In genomic region chr1:239574112-239574511, GRCh38 we compare ENCODE assay signal across 1 cellular context.
TF ChIP-seq lines count a peak whose summit lies in the region.

No MANE protein-coding gene starts in this region.

TF ChIP-seq in WTC11, 78 proteins besides CTCF, POLR2A, EP300 and RAD21 (continued from another document):
- no peak for TF ChIP-seq ZNF532 (CRISPR knock-in tag; IDR thresholded peaks at IDR 0.05; ENCODE audit: borderline replicate concordance)
- TF ChIP-seq PRDM15 (CRISPR knock-in tag; IDR thresholded peaks at IDR 0.05), result no peak
- TF ChIP-seq GTF2I (CRISPR knock-in tag; conservative IDR thresholded peaks at IDR 0.05), result no peak
- TF ChIP-seq ELF4 (CRISPR knock-in tag; IDR thresholded peaks at IDR 0.05; ENCODE audit: low read depth), result no peak
- TF ChIP-seq OVOL2 (CRISPR knock-in tag; IDR thresholded peaks at IDR 0.05; ENCODE audit: borderline replicate concordance), result no peak
- TF ChIP-seq TEAD1 (CRISPR knock-in tag; IDR thresholded peaks at IDR 0.05), result no peak
- TF ChIP-seq ATF6 (CRISPR knock-in tag; IDR thresholded peaks at IDR 0.05), result no peak
- no peak for TF ChIP-seq TCF7 (CRISPR knock-in tag; IDR thresholded peaks at IDR 0.05; ENCODE audit: low read depth)
- no peak for TF ChIP-seq HMGA2 (CRISPR knock-in tag; IDR thresholded peaks at IDR 0.05)
- TF ChIP-seq ZNF512 (CRISPR knock-in tag; IDR thresholded peaks at IDR 0.05; ENCODE audit: borderline replicate concordance), result no peak
